ENCODE assay signal across 8 cellular contexts in genomic region chr1:78490861-78491310, GRCh38. TPM values are rescaled to one million over a fixed set of nuclear protein-coding genes. Genes with fewer than 3 reads are reported as not detected.
DNase-seq lines count a peak whose midpoint lies in the region; ATAC-seq and TF ChIP-seq lines count a peak whose summit lies in the region.

Gene PTGFR, plus strand, starts transcription at chr1:78490974. Its CDS starts 1,770 bp downstream, at chr1:78492744.

- no peak for TF ChIP-seq POLR2A in erythroblast (IDR thresholded peaks at IDR 0.05; ENCODE audit: low read length)

- H3K9me2 ChIP-seq in hepatocyte (replicated peaks; ENCODE audit: insufficient read depth) = no peaks in the 10 kb centered on the region

- H3K9me3 ChIP-seq in hepatocyte (ENCODE audit: low read depth) (no peaks in the 10 kb centered on the region), skeletal muscle satellite cell (replicated peaks; ENCODE audit: low read length) (no peaks in the 10 kb centered on the region)

- peak within 1 kb of the TSS; percentile 82 for H3K9ac ChIP-seq in skeletal muscle satellite cell (ENCODE audit: low read depth, low read length)

- WGBS in hepatocyte (ENCODE audit: low lambda C conversion rate, missing lambda C conversion rate) = 2% methylated on average over 38 of the region's 39 CpGs

- no peak for TF ChIP-seq CTCF in VCaP (conservative IDR thresholded peaks at IDR 0.05)
- TF ChIP-seq CTCF in hepatocyte (IDR thresholded peaks at IDR 0.05; ENCODE audit: poor library complexity) = no peak

- no peaks in the 10 kb centered on the region for H3K79me2 ChIP-seq in hepatocyte

- no peaks in the 10 kb centered on the region for H3K4me1 ChIP-seq in hepatocyte (ENCODE audit: insufficient read depth)
- H3K4me1 ChIP-seq in skeletal muscle satellite cell (ENCODE audit: control insufficient read depth, insufficient read depth, low read length) = peaks cover 42% of the 10 kb centered on the region

- H3K27ac ChIP-seq in VCaP (peak within 1 kb of the TSS; percentile 85), hepatocyte (peak within 1 kb of the TSS; percentile 53)

- H3K36me3 ChIP-seq in hepatocyte (replicated peaks; ENCODE audit: insufficient read depth, low read depth) (no peaks in the 10 kb centered on the region), skeletal muscle satellite cell (ENCODE audit: insufficient read depth, low read length) (peaks cover 13% of the 10 kb centered on the region)

- H4K20me1 ChIP-seq in hepatocyte (ENCODE audit: insufficient read depth, poor library complexity, severe bottlenecking) = no peaks in the 10 kb centered on the region

- H2AFZ ChIP-seq in hepatocyte = peak within 1 kb of the TSS; percentile 63

- no peak for ATAC-seq in HG03460 (IDR thresholded peaks at IDR 0.05; ENCODE audit: unreplicated experiment)
- ATAC-seq in HG02588 (IDR thresholded peaks at IDR 0.05; ENCODE audit: unreplicated experiment) = no peak

- H3K4me2 ChIP-seq in hepatocyte (peak within 1 kb of the TSS; percentile 92), skeletal muscle satellite cell (ENCODE audit: low read length) (peak within 1 kb of the TSS; percentile 89)

- DNase-seq in HCEC 1CT (peak; percentile 49), hepatocyte (ENCODE audit: low spot score) (peak; percentile 31), SKM-1 (lab: John Stamatoyannopoulos, UW; ENCODE audit: unreplicated experiment) (no peak), erythroblast (lab: John Stamatoyannopoulos, UW) (no peak)

- H3K4me3 ChIP-seq in hepatocyte (peak within 1 kb of the TSS; percentile 40), skeletal muscle satellite cell (ENCODE audit: low read length) (peak within 1 kb of the TSS; percentile 84)

- H3K27me3 ChIP-seq in hepatocyte (peaks cover 31% of the 10 kb centered on the region), skeletal muscle satellite cell (ENCODE audit: control insufficient read depth, insufficient read depth, low read length) (no peaks in the 10 kb centered on the region)

RNA-seq across cellular contexts. Expression of gene PTGFR, which starts in this region (rescaled TPM):
- total RNA-seq in hepatocyte = 4.8 and 5.3 TPM in 2 replicates
- polyA plus RNA-seq in hepatocyte = 1.1 and 1.9 TPM in 2 replicates
- total RNA-seq in skeletal muscle satellite cell (2012; rRNA removed) = 38.3 and 60.1 TPM in 2 replicates

Comparison
In these comparisons a context has a peak if more than half of its experiments do, and no peak if none do; other contexts are left out.
1. DNase-seq: peak in HCEC 1CT (single experiment) and hepatocyte (single experiment); none in SKM-1 (single experiment) and erythroblast (0 of 2).